18 cellular contexts compared by ENCODE assay signal in the genomic region with DNA sequence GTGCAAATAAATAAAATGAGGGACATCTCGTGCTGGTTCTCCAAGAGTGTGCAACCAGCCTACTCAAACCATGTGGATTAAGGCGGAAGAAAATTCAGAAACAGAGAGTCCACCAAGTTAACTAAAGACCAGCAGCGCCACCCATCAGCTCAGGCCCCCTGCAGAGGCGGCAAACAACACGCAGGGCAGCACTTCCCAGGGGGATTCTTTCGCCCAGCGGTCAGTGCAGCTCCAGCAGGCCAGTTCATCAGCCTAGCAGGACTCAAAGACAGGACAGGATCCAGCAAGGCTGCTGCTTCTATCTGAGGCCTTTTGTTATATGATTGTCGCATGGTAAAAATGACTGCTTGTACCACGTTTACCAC. TPM values are rescaled to one million over a fixed set of nuclear protein-coding genes. Genes with fewer than 3 reads are reported as not detected.
DNase-seq lines count a peak whose midpoint lies in the region; ATAC-seq, FAIRE-seq and TF ChIP-seq lines count a peak whose summit lies in the region.
"Had no signal": no experiment of that assay in that cellular context is flagged by ENCODE, and none has a peak within 500 bp of the region (broad histone marks: within the 10 kb centered on the region; RNA-seq: fewer than 3 reads in every experiment).

No MANE protein-coding gene starts in this region.

- H3K36me3 ChIP-seq in IMR-90 (ENCODE audit: control insufficient read depth, insufficient read depth, low read length) = peaks cover 6% of the 10 kb centered on the region
- H3K36me3 ChIP-seq in body of pancreas (replicated peaks in 1 of 2; ENCODE audit: insufficient read depth in 1 of 2, low read depth in 2 of 2) = no peaks in the 10 kb centered on the region
- H3K36me3 ChIP-seq in mesenchymal stem cell (ENCODE audit: control insufficient read depth in 1 of 2, insufficient read depth in 2 of 2, low read depth in 1 of 2, low read length in 2 of 2) = peaks cover 8 to 17% of the 10 kb centered on the region in 2 experiments
- no peaks in the 10 kb centered on the region for H3K36me3 ChIP-seq in thyroid gland

- no peak overlapping the region for H4K5ac ChIP-seq in IMR-90 (ENCODE audit: low read depth, low read length)

- H3K9me3 ChIP-seq in IMR-90 (ENCODE audit: control insufficient read depth, insufficient read depth, low read length) = no peaks in the 10 kb centered on the region
- H3K9me3 ChIP-seq in body of pancreas = no peaks in the 10 kb centered on the region
- H3K9me3 ChIP-seq in mesenchymal stem cell (ENCODE audit: control insufficient read depth, low read length) = no peaks in the 10 kb centered on the region
- no peaks in the 10 kb centered on the region for H3K9me3 ChIP-seq in thyroid gland
- H3K9me3 ChIP-seq: mucosa of descending colon, SJCRH30 had no signal

- H3K4me1 ChIP-seq in IMR-90 (ENCODE audit: control insufficient read depth, insufficient read depth, low read length) = peaks cover 28% of the 10 kb centered on the region
- H3K4me1 ChIP-seq in body of pancreas = peaks cover 57% of the 10 kb centered on the region
- peaks cover 28% of the 10 kb centered on the region for H3K4me1 ChIP-seq in mesenchymal stem cell (ENCODE audit: control insufficient read depth, insufficient read depth, low read depth, low read length)
- H3K4me1 ChIP-seq in thyroid gland = peaks cover 41 to 45% of the 10 kb centered on the region in 2 donors

- H2AFZ ChIP-seq in IMR-90 (replicated peaks; ENCODE audit: low read length, poor library complexity) = no peak overlapping the region
- H2AFZ ChIP-seq in mesenchymal stem cell (ENCODE audit: low read depth, low read length) = no peak overlapping the region

- CTCF ChIA-PET in IMR-90 (lab: Yijun Ruan, JAX) = interaction anchor here (1.1 kb wide), 1 partner anchor 32 kb away, joined by 5 read pairs; no protein-coding TSS in a partner anchor

- intact Hi-C loops in IMR-90 (cut with micrococcal nuclease) (no loop called here), body of pancreas (cut with DNase I) (no loop called here), thyroid gland (cut with DNase I) (no loop called here)

- in situ Hi-C loops in IMR-90 (cut with MboI; ENCODE audit: low sequenced_read_pairs) = no loop called here

- H3K14ac ChIP-seq in IMR-90 (replicated peaks; ENCODE audit: low read depth, low read length) (no peak overlapping the region; the same call in 1 of the 2 replicates), mesenchymal stem cell (ENCODE audit: low read length in 2 of 2) (peak overlapping the region in 1 of 2 experiments; percentile 19)

- no peak overlapping the region for H2AK9ac ChIP-seq in IMR-90 (replicated peaks; ENCODE audit: low read depth, low read length, poor library complexity)

- H2BK5ac ChIP-seq in IMR-90 (ENCODE audit: low read depth, low read length, poor library complexity, severe bottlenecking) (no peak overlapping the region), mesenchymal stem cell (ENCODE audit: low read depth, low read length, poor library complexity, severe bottlenecking) (no peak overlapping the region)

- ATAC-seq in IMR-90 (ENCODE audit: low read depth) (no peak), body of pancreas (no peak), GM19035 (IDR thresholded peaks at IDR 0.05; ENCODE audit: unreplicated experiment) (no peak), GM18909 (IDR thresholded peaks at IDR 0.05; ENCODE audit: poor library complexity, unreplicated experiment) (no peak)

- WGBS in IMR-90 (ENCODE audit: extremely low coverage in 2 of 2, insufficient read length in 1 of 2), 2 experiments = 100% methylated on average over 1 of the region's 9 CpGs; no CpG with 5 or more reads in 1 of the 2 experiments
- 73 to 79% methylated on average over 5 to 9 of the region's 9 CpGs for WGBS in body of pancreas, 2 donors
- WGBS in mesenchymal stem cell = 88% methylated on average over 9 of the region's 9 CpGs
- WGBS in thyroid gland, 2 donors = 86% methylated on average over 9 of the region's 9 CpGs

- no peak for TF ChIP-seq RAD21 in IMR-90 (IDR thresholded peaks at IDR 0.05; ENCODE audit: low read length)

- no peak for DNase-seq in IMR-90
- no peak for DNase-seq in body of pancreas
- no peak for DNase-seq in mesenchymal stem cell
- DNase-seq in thyroid gland = no peak
- no peak for DNase-seq in GM19239 (ENCODE audit: insufficient read length, low spot score)
- DNase-seq: activated CD4-positive, alpha-beta T cell treated with anti-CD3 and anti-CD28 coated beads, Interleukin-2, amount 10 ng/mL, durations not matched to agents 24 days and 14 days; CD4-positive, alpha-beta T cell; central memory CD4-positive, alpha-beta T cell; DND-41; NCI-H1694 treated with DMSO at 0.1 percent for 48 hours; SJCRH30; T1000 had no signal

- H2BK120ac ChIP-seq in IMR-90 (ENCODE audit: low read depth, low read length) (no peak overlapping the region), mesenchymal stem cell (ENCODE audit: low read depth, low read length) (no peak overlapping the region)

- no peak overlapping the region for H3K27ac ChIP-seq in IMR-90 (ENCODE audit: insufficient read depth, low read length)
- peak overlapping the region in 3 of 4 donors; percentile 69 to 87 (median 74) for H3K27ac ChIP-seq in body of pancreas
- H3K27ac ChIP-seq in mesenchymal stem cell (ENCODE audit: low read length, poor library complexity, severe bottlenecking) = no peak overlapping the region
- H3K27ac ChIP-seq in thyroid gland = peak overlapping the region in 2 of 3 donors; percentile 71 to 86
- H3K27ac ChIP-seq: SJCRH30 had no signal

- no peak overlapping the region for H2BK12ac ChIP-seq in mesenchymal stem cell (ENCODE audit: low read length in 2 of 2)

- H4K8ac ChIP-seq in IMR-90 (ENCODE audit: low read depth in 2 of 2, low read length in 2 of 2) (no peak overlapping the region), mesenchymal stem cell (ENCODE audit: low read length) (no peak overlapping the region)

- peak overlapping the region; percentile 35; the same call in 1 of the 2 replicates for H3K4ac ChIP-seq in IMR-90 (ENCODE audit: low read depth, low read length)
- H3K4ac ChIP-seq in mesenchymal stem cell (ENCODE audit: low read depth in 1 of 2, low read length in 2 of 2) = no peak overlapping the region

- no peak overlapping the region for H3K56ac ChIP-seq in IMR-90 (ENCODE audit: extremely low read depth, insufficient read depth, low read length)

- no peak for FAIRE-seq in GM19239 (lab: Jason Lieb, UNC)
- FAIRE-seq: endothelial cell of umbilical vein, H54, HTR-8/SVneo had no signal

- H3K9ac ChIP-seq in IMR-90 (ENCODE audit: low read depth, low read length) (no peak overlapping the region), mesenchymal stem cell (ENCODE audit: low read length) (no peak overlapping the region)

- no peak overlapping the region for H3K4me2 ChIP-seq in IMR-90 (ENCODE audit: low read depth, low read length)
- no peak overlapping the region for H3K4me2 ChIP-seq in mesenchymal stem cell (ENCODE audit: low read length, poor library complexity, severe bottlenecking)

- peaks cover 31 to 93% of the 10 kb centered on the region in 2 experiments for H3K79me1 ChIP-seq in IMR-90 (ENCODE audit: low read depth in 1 of 2, low read length in 2 of 2)
- H3K79me1 ChIP-seq in mesenchymal stem cell (replicated peaks; ENCODE audit: low read length, poor library complexity, severe bottlenecking) = peaks cover 26% of the 10 kb centered on the region

- H2AK5ac ChIP-seq in IMR-90 (ENCODE audit: low read depth, low read length) (0 out of 2 replicates have a peak overlapping the region, but pooled peaks have one; percentile 35), mesenchymal stem cell (ENCODE audit: low read length, severe bottlenecking) (no peak overlapping the region)

- TF ChIP-seq POLR2A in IMR-90 (IDR thresholded peaks at IDR 0.05; ENCODE audit: low read depth, low read length) (no peak), body of pancreas (IDR thresholded peaks at IDR 0.05) (no peak), thyroid gland (IDR thresholded peaks at IDR 0.05) (no peak)

- H3K9me1 ChIP-seq in IMR-90 (ENCODE audit: insufficient read depth, low read length) = peaks cover 30% of the 10 kb centered on the region

- peaks cover 46% of the 10 kb centered on the region for H4K20me1 ChIP-seq in IMR-90 (ENCODE audit: insufficient read depth, low read length)

- H2BK15ac ChIP-seq in IMR-90 (ENCODE audit: low read depth, low read length) = no peak overlapping the region
- H2BK15ac ChIP-seq in mesenchymal stem cell (ENCODE audit: low read depth, poor library complexity, severe bottlenecking) = no peak overlapping the region

- peak overlapping the region; percentile 35; the same call in 1 of the 2 replicates for H3K23ac ChIP-seq in IMR-90 (ENCODE audit: low read depth, low read length)
- H3K23ac ChIP-seq in mesenchymal stem cell (ENCODE audit: low read length in 2 of 2) = peak overlapping the region in 1 of 2 experiments; percentile 30

- H3K18ac ChIP-seq in IMR-90 (ENCODE audit: low read depth, low read length) (no peak overlapping the region), mesenchymal stem cell (ENCODE audit: low read depth in 1 of 2, low read length in 2 of 2) (no peak overlapping the region)

- H3K27me3 ChIP-seq in IMR-90 (ENCODE audit: control insufficient read depth, insufficient read depth, low read length) (no peaks in the 10 kb centered on the region), body of pancreas (no peaks in the 10 kb centered on the region), mesenchymal stem cell (ENCODE audit: control insufficient read depth in 1 of 2, insufficient read depth in 1 of 2, low read length in 2 of 2) (no peaks in the 10 kb centered on the region), thyroid gland (no peaks in the 10 kb centered on the region)
- H3K27me3 ChIP-seq: SJCRH30 had no signal

- no peak overlapping the region for H2BK20ac ChIP-seq in IMR-90 (ENCODE audit: low read depth, low read length)

- no peak overlapping the region for H4K91ac ChIP-seq in IMR-90 (ENCODE audit: insufficient read depth, low read depth, low read length)
- H4K91ac ChIP-seq in mesenchymal stem cell (ENCODE audit: low read length) = peak overlapping the region; percentile 47

- no TSS peak for BruUV-seq in IMR-90 (replicated peaks; lab: Mats Ljungman, UMichigan)

- H3K4me3 ChIP-seq in IMR-90 (ENCODE audit: insufficient read depth, low read depth, low read length) (no peak overlapping the region), body of pancreas (no peak overlapping the region), mesenchymal stem cell (ENCODE audit: insufficient read depth in 1 of 2, low read depth in 1 of 2, low read length in 2 of 2) (no peak overlapping the region), thyroid gland (replicated peaks in 1 of 3) (no peak overlapping the region)
- H3K4me3 ChIP-seq: mucosa of descending colon, SJCRH30 had no signal

- dilution Hi-C loops in IMR-90 (cut with HindIII; ENCODE audit: low sequenced_read_pairs, unreplicated experiment) = no loop called here

- TF ChIP-seq CTCF in IMR-90 (conservative IDR thresholded peaks at IDR 0.05; ENCODE audit: low read depth, low read length) (no peak), body of pancreas (IDR thresholded peaks at IDR 0.05) (no peak), thyroid gland (IDR thresholded peaks at IDR 0.05) (no peak)

- POLR2A ChIA-PET in IMR-90 (lab: Charles Lee; ENCODE audit: unreplicated experiment) = no interaction called here

RNA-seq across cellular contexts. Expression of a gene that starts 51.7 kb away (rescaled TPM):
- total RNA-seq in IMR-90 (2012; rRNA removed) (98.0 and 118 TPM in 2 replicates), body of pancreas (100 to 1,000 TPM; 117 to 118 TPM), thyroid gland (10 to 100 TPM; 75.4 to 90.1 (median 87.9) TPM)
- polyA plus RNA-seq in IMR-90 (2012; rRNA removed) = 85.0 and 92.2 TPM in 2 replicates
- 72.9 and 85.4 TPM in 2 replicates for polyA plus RNA-seq in IMR-90 (2012; cell fraction: cytosol; rRNA removed)
- 56.7 and 72.6 TPM in 2 replicates for polyA plus RNA-seq in IMR-90 (2012; cell fraction: nucleus; rRNA removed; ENCODE audit: low replicate concordance)
- polyA plus RNA-seq in mesenchymal stem cell (2013, experiment 1 of 2) = 33.2 TPM
- 35.1 TPM for polyA plus RNA-seq in mesenchymal stem cell (2013, experiment 2 of 2)

Comparison
In these comparisons a context has a peak if more than half of its experiments do, and no peak if none do; other contexts are left out.
1. H3K27ac ChIP-seq: peak in body of pancreas (3 of 4) and thyroid gland (2 of 3); none in IMR-90 (single experiment) and mesenchymal stem cell (single experiment).